Comparison of ENCODE assay signal across 2 cellular contexts in the genomic region with DNA sequence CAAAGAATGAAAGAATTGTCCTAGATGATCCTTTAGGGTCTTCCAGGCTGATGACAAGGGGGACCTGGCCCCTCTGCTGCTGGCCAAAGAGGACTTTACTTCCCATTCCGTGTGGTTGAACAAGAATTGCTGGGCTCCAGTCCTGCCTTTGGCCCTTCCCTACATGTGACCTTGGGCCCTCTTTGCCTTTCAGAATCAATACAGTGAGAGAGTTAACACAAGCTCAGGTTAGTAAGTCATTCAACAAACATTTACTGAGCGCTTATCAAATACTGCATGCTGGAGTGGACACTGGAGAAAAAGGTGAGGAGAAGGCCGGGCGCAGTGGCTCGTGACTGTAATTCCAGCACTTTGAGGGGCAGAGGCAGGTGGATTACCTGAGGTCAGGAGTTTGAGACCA.
TF ChIP-seq lines count a peak whose summit lies in the region.

No MANE protein-coding gene starts in this region.

TF ChIP-seq in A549, 52 proteins besides CTCF, POLR2A, EP300 and RAD21:
- TF ChIP-seq HOXB5 (CRISPR knock-in tag; IDR thresholded peaks at IDR 0.05) = no peak
- TF ChIP-seq MAZ (IDR thresholded peaks at IDR 0.05; ENCODE audit: borderline replicate concordance, low read depth, low read length) = no peak
- no peak for TF ChIP-seq ELK1 (IDR thresholded peaks at IDR 0.05; ENCODE audit: low read depth, low read length)
- no peak for TF ChIP-seq FOSL2 (IDR thresholded peaks at IDR 0.05)
- no peak for TF ChIP-seq FOSL2 (CRISPR knock-in tag; IDR thresholded peaks at IDR 0.05)
- TF ChIP-seq, protein P1, sequence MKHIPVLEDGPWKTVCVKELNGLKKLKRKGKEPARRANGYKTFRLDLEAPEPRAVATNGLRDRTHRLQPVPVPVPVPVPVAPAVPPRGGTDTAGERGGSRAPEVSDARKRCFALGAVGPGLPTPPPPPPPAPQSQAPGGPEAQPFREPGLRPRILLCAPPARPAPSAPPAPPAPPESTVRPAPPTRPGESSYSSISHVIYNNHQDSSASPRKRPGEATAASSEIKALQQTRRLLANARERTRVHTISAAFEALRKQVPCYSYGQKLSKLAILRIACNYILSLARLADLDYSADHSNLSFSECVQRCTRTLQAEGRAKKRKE (CRISPR knock-in tag; IDR thresholded peaks at IDR 0.05; ENCODE audit: low read depth) = no peak
- no peak for TF ChIP-seq POLR2AphosphoS2 (conservative IDR thresholded peaks at IDR 0.05; ENCODE audit: low read length)
- TF ChIP-seq RNF2 (IDR thresholded peaks at IDR 0.05; ENCODE audit: borderline replicate concordance, low read depth) = no peak
- TF ChIP-seq RARB (CRISPR knock-in tag; IDR thresholded peaks at IDR 0.05) = no peak

TF ChIP-seq in H1, 55 proteins besides CTCF, POLR2A, EP300 and RAD21:
- TF ChIP-seq ZNF274 (IDR thresholded peaks at IDR 0.05; ENCODE audit: borderline replicate concordance, extremely low read depth, low read length) = no peak
- TF ChIP-seq HDAC2 (IDR thresholded peaks at IDR 0.05; ENCODE audit: borderline replicate concordance in 1 of 2, low read depth in 2 of 2, low read length in 2 of 2) = no peak
- no peak for TF ChIP-seq CHD1 (IDR thresholded peaks at IDR 0.05; ENCODE audit: low read depth, low read length)
- no peak for TF ChIP-seq CBX8 (IDR thresholded peaks at IDR 0.05; ENCODE audit: borderline replicate concordance, low read depth, low read length)
- no peak for TF ChIP-seq POU5F1 (IDR thresholded peaks at IDR 0.05; ENCODE audit: low read depth, low read length)
- no peak for TF ChIP-seq SIX5 (IDR thresholded peaks at IDR 0.05; ENCODE audit: low read depth, low read length)
- TF ChIP-seq YY1 (IDR thresholded peaks at IDR 0.05; ENCODE audit: low read depth, low read length) = no peak
- TF ChIP-seq EZH2 (IDR thresholded peaks at IDR 0.05; ENCODE audit: low read depth, low read length, severe bottlenecking) = no peak
- TF ChIP-seq MAX (IDR thresholded peaks at IDR 0.05) = no peak
- no peak for TF ChIP-seq CEBPB (IDR thresholded peaks at IDR 0.05; ENCODE audit: low read depth, low read length)
- TF ChIP-seq JUN (IDR thresholded peaks at IDR 0.05; ENCODE audit: low read depth, low read length) = no peak
- TF ChIP-seq KDM1A (IDR thresholded peaks at IDR 0.05; ENCODE audit: borderline replicate concordance, low read length) = no peak
- no peak for TF ChIP-seq TCF12 (IDR thresholded peaks at IDR 0.05; ENCODE audit: low read depth, low read length)
- no peak for TF ChIP-seq POLR2AphosphoS5 (IDR thresholded peaks at IDR 0.05; ENCODE audit: low read depth, low read length)
- no peak for TF ChIP-seq CTBP2 (IDR thresholded peaks at IDR 0.05; ENCODE audit: borderline replicate concordance, insufficient read depth, insufficient read length, low read length)
- TF ChIP-seq SUZ12 (IDR thresholded peaks at IDR 0.05; ENCODE audit: low read length) = no peak
- no peak for TF ChIP-seq TBP (IDR thresholded peaks at IDR 0.05; ENCODE audit: low read depth, low read length)
- TF ChIP-seq TEAD4 (IDR thresholded peaks at IDR 0.05; ENCODE audit: low read depth, low read length) = no peak
- TF ChIP-seq PHF8 (conservative IDR thresholded peaks at IDR 0.05; ENCODE audit: low read depth, low read length) = no peak
- TF ChIP-seq SP4 (IDR thresholded peaks at IDR 0.05; ENCODE audit: low read length) = no peak
